Comparison of ENCODE assay signal across 8 cellular contexts in genomic region chr1:161726631-161727342, GRCh38. TPM values are rescaled to one million over a fixed set of nuclear protein-coding genes. Genes with fewer than 3 reads are reported as not detected.
A peak's percentile ranks its signal among the peaks of the same experiment; 100 is the strongest.
DNase-seq lines count a peak whose midpoint lies in the region; ATAC-seq, FAIRE-seq and TF ChIP-seq lines count a peak whose summit lies in the region.

No MANE protein-coding gene starts in this region.

- no peaks in the 10 kb centered on the region for H3K9me3 ChIP-seq in HepG2 (ENCODE audit: low read length)

- CTCF ChIA-PET in HepG2 (lab: Yijun Ruan, JAX; ENCODE audit: low intra/inter-chr PET ratio, low total read pairs): no interaction called here

- POLR2A ChIA-PET in HepG2 (lab: Yijun Ruan, JAX): interaction anchor here (0.7 to 2.5 kb wide), 5 partner anchors 9 to 115 kb away, joined by 3 to 15 read pairs (median 3); partner anchors contain the start of gene DUSP12

- 2% methylated on average over 17 of the region's 81 CpGs for WGBS in HepG2 (ENCODE audit: low lambda C conversion rate)

- no peak for FAIRE-seq in HepG2 (lab: Jason Lieb, UNC)

- H3K27me3 ChIP-seq in HepG2 (ENCODE audit: control insufficient read depth in 1 of 2, insufficient read depth in 2 of 2, low read length in 2 of 2): peaks cover 3 to 47% of the 10 kb centered on the region in 2 experiments; a peak in 4 of 5 replicates

- peak overlapping the region; percentile 56 for H3K9ac ChIP-seq in HepG2 (ENCODE audit: insufficient read depth, low read depth, low read length)

- H3K79me2 ChIP-seq in HepG2 (ENCODE audit: insufficient read depth, low read length): no peaks in the 10 kb centered on the region

- H3K4me2 ChIP-seq in HepG2 (ENCODE audit: low read depth, low read length): peak overlapping the region; percentile 97

- no peak for TF ChIP-seq CTCF in HepG2 (CRISPR knock-in tag; IDR thresholded peaks at IDR 0.05)

- H4K20me1 ChIP-seq in HepG2 (ENCODE audit: insufficient read depth, low read length): no peaks in the 10 kb centered on the region

- no peaks in the 10 kb centered on the region for H3K36me3 ChIP-seq in HepG2 (replicated peaks in 1 of 2; ENCODE audit: control insufficient read depth in 1 of 2, insufficient read depth in 2 of 2, low read length in 2 of 2)

- no peak overlapping the region for H2AFZ ChIP-seq in HepG2 (ENCODE audit: low read length)

- TF ChIP-seq EP300 in HepG2 (IDR thresholded peaks at IDR 0.05; ENCODE audit: low read depth in 2 of 2, low read length in 2 of 2) (no peak), HepG2 (CRISPR knock-in tag; IDR thresholded peaks at IDR 0.05; ENCODE audit: borderline replicate concordance) (0 out of 2 replicates have a peak, but pooled peaks have one; percentile 15)

- H3K27ac ChIP-seq in HepG2 (ENCODE audit: extremely low read length, insufficient read depth, low read length): no peak overlapping the region

- peaks cover 19% of the 10 kb centered on the region for H3K4me1 ChIP-seq in HepG2 (ENCODE audit: insufficient read depth, low read length)

- in situ Hi-C loops in HepG2 (cut with HindIII; ENCODE audit: extremely low pct_ligation_motif_present, low pct_unique_long_range_greater_than_20kb): no loop called here

- H3K4me3 ChIP-seq in HepG2 (replicated peaks in 1 of 3; ENCODE audit: insufficient read depth in 1 of 3, low read depth in 2 of 3, low read length in 3 of 3): peak overlapping the region; percentile 62 to 84 (median 69)

- TF ChIP-seq POLR2A in GM15510 (IDR thresholded peaks at IDR 0.05; ENCODE audit: borderline replicate concordance, extremely low read depth, insufficient read length) (peak; percentile 89), HepG2 (IDR thresholded peaks at IDR 0.05; ENCODE audit: insufficient read depth in 1 of 2, low read depth in 2 of 2, low read length in 2 of 2) (peak; percentile 59 to 71; a peak in 3 of 4 replicates)

- BruUV-seq in HepG2 (replicated peaks; lab: Mats Ljungman, UMichigan): no TSS peak

- DNase-seq in A172 (ENCODE audit: low spot score) (peak; percentile 87), NCI-H2227 (lab: John Stamatoyannopoulos, UW; ENCODE audit: unreplicated experiment) (peak; percentile 83), dermis blood vessel endothelial cell (peak; percentile 51), HepG2 (ENCODE audit: low spot score) (peak; percentile 55)
- peak; percentile 62 for DNase-seq in activated CD4-positive, alpha-beta T cell treated with anti-CD3 and anti-CD28 coated beads, Interleukin-2, amount 50 U/mL, for 1 hour
- DNase-seq in stimulated activated CD4-positive, alpha-beta T cell treated with anti-CD3 and anti-CD28 coated beads, Interleukin-4, amount 100 ng/mL, for 48 hours (ENCODE audit: low read depth in 2 of 2): peak; percentile 47 to 52

- intact Hi-C loops in HepG2 (cut with micrococcal nuclease; ENCODE audit: unreplicated experiment): no loop called here

- ATAC-seq in HG02938 (IDR thresholded peaks at IDR 0.05; ENCODE audit: unreplicated experiment) (peak; percentile 43), HepG2 (peak; percentile 82)

- no peak; the same call in 1 of the 2 replicates for TF ChIP-seq RAD21 in HepG2 (CRISPR knock-in tag; IDR thresholded peaks at IDR 0.05)

RNA-seq across cellular contexts. Expression of gene FCRLB, which starts 5.4 kb away (rescaled TPM):
- total RNA-seq in A172 (2014; rRNA removed; shearing (Covaris generic)): 2.7 and 3.1 TPM in 2 replicates
- total RNA-seq in dermis blood vessel endothelial cell (0.51 and 0.56 TPM in 2 replicates), HepG2 (2016; rRNA removed; fragmentation: Illumina TruSeq; extraction: Trizol) (0.11 TPM in 1 of 2 replicates, not detected in the other)
- total RNA-seq in HepG2 (2016; cell fraction: cytosol; rRNA removed; fragmentation: Illumina TruSeq; extraction: Trizol; ENCODE audit: low read depth): not detected in 2 replicates
- total RNA-seq in HepG2 (2016; cell fraction: insoluble cytoplasmic fraction; rRNA removed; fragmentation: Illumina TruSeq; extraction: Trizol): 0.13 and 0.18 TPM in 2 replicates
- total RNA-seq in HepG2 (2016; cell fraction: membrane; rRNA removed; fragmentation: Illumina TruSeq; extraction: Trizol): 0.12 and 0.14 TPM in 2 replicates
- 0.19 TPM in 1 of 2 replicates, not detected in the other for total RNA-seq in HepG2 (2016; cell fraction: nucleus; rRNA removed; fragmentation: Illumina TruSeq; extraction: Trizol)
- 0.03 and 0.08 TPM in 2 replicates for polyA plus RNA-seq in HepG2 (2011; rRNA removed)
- 0.08 TPM in 1 of 2 replicates, not detected in the other for polyA plus RNA-seq in HepG2 (2011; cell fraction: cytosol; rRNA removed)
- 0.10 TPM in 1 of 2 replicates, not detected in the other for polyA plus RNA-seq in HepG2 (2011; cell fraction: nucleus; rRNA removed)
- polyA plus RNA-seq in HepG2 (2012): 0.07 TPM in 1 of 2 replicates, not detected in the other
- 0.06 and 0.07 TPM in 2 replicates for polyA plus RNA-seq in HepG2 (2016; cell fraction: cytosol; fragmentation: Illumina TruSeq; extraction: Trizol; ENCODE audit: low read depth)
- 0.11 and 0.14 TPM in 2 replicates for polyA plus RNA-seq in HepG2 (2016; cell fraction: insoluble cytoplasmic fraction; fragmentation: Illumina TruSeq; extraction: Trizol; ENCODE audit: low read depth)
- polyA plus RNA-seq in HepG2 (2016; cell fraction: membrane; fragmentation: Illumina TruSeq; extraction: Trizol; ENCODE audit: low read depth): 0.19 TPM in 1 of 2 replicates, not detected in the other
- polyA plus RNA-seq in HepG2 (2016; cell fraction: nucleus; fragmentation: Illumina TruSeq; extraction: Trizol; ENCODE audit: insufficient read depth, low read depth): 0.23 TPM in 1 of 2 replicates, not detected in the other
- polyA minus RNA-seq in HepG2 (2011; rRNA and poly(A)+ RNA removed; ENCODE audit: low replicate concordance): 0.14 TPM in 1 of 2 replicates, not detected in the other
- polyA minus RNA-seq in HepG2 (2011; cell fraction: cytosol; rRNA and poly(A)+ RNA removed): not detected in 2 replicates
- 0.26 TPM in 1 of 2 replicates, not detected in the other for polyA minus RNA-seq in HepG2 (2011; cell fraction: nucleus; rRNA and poly(A)+ RNA removed)

RNA-seq across cellular contexts. Expression of gene FCRLA, which starts 19.8 kb away (rescaled TPM):
- total RNA-seq in A172 (2014; rRNA removed; shearing (Covaris generic)): 0.09 and 0.43 TPM in 2 replicates
- total RNA-seq in dermis blood vessel endothelial cell (0.17 TPM in 1 of 2 replicates, not detected in the other), HepG2 (2016; rRNA removed; fragmentation: Illumina TruSeq; extraction: Trizol) (not detected in 2 replicates)
- not detected in 2 replicates for total RNA-seq in HepG2 (2016; cell fraction: cytosol; rRNA removed; fragmentation: Illumina TruSeq; extraction: Trizol; ENCODE audit: low read depth)
- 0.06 TPM in 1 of 2 replicates, not detected in the other for total RNA-seq in HepG2 (2016; cell fraction: insoluble cytoplasmic fraction; rRNA removed; fragmentation: Illumina TruSeq; extraction: Trizol)
- total RNA-seq in HepG2 (2016; cell fraction: membrane; rRNA removed; fragmentation: Illumina TruSeq; extraction: Trizol): 0.15 TPM in 1 of 2 replicates, not detected in the other
- total RNA-seq in HepG2 (2016; cell fraction: nucleus; rRNA removed; fragmentation: Illumina TruSeq; extraction: Trizol): not detected in 2 replicates
- polyA plus RNA-seq in HepG2 (2011; rRNA removed): not detected in 2 replicates
- 0.04 and 0.09 TPM in 2 replicates for polyA plus RNA-seq in HepG2 (2011; cell fraction: cytosol; rRNA removed)
- polyA plus RNA-seq in HepG2 (2011; cell fraction: nucleus; rRNA removed): not detected in 2 replicates
- polyA plus RNA-seq in HepG2 (2012): not detected in 2 replicates
- polyA plus RNA-seq in HepG2 (2016; cell fraction: cytosol; fragmentation: Illumina TruSeq; extraction: Trizol; ENCODE audit: low read depth): not detected in 2 replicates
- not detected in 2 replicates for polyA plus RNA-seq in HepG2 (2016; cell fraction: insoluble cytoplasmic fraction; fragmentation: Illumina TruSeq; extraction: Trizol; ENCODE audit: low read depth)
- polyA plus RNA-seq in HepG2 (2016; cell fraction: membrane; fragmentation: Illumina TruSeq; extraction: Trizol; ENCODE audit: low read depth): not detected in 2 replicates
- polyA plus RNA-seq in HepG2 (2016; cell fraction: nucleus; fragmentation: Illumina TruSeq; extraction: Trizol; ENCODE audit: insufficient read depth, low read depth): not detected in 2 replicates
- polyA minus RNA-seq in HepG2 (2011; rRNA and poly(A)+ RNA removed; ENCODE audit: low replicate concordance): 0.19 TPM in 1 of 2 replicates, not detected in the other
- polyA minus RNA-seq in HepG2 (2011; cell fraction: cytosol; rRNA and poly(A)+ RNA removed): not detected in 2 replicates
- not detected in 2 replicates for polyA minus RNA-seq in HepG2 (2011; cell fraction: nucleus; rRNA and poly(A)+ RNA removed)

RNA-seq across cellular contexts. Expression of gene DUSP12, which starts 22.8 kb away (rescaled TPM):
- 85.8 and 116 TPM in 2 replicates for total RNA-seq in A172 (2014; rRNA removed; shearing (Covaris generic))
- total RNA-seq in dermis blood vessel endothelial cell (25.4 and 41.0 TPM in 2 replicates), HepG2 (2016; rRNA removed; fragmentation: Illumina TruSeq; extraction: Trizol) (36.7 and 38.9 TPM in 2 replicates)
- 14.3 and 14.5 TPM in 2 replicates for total RNA-seq in HepG2 (2016; cell fraction: cytosol; rRNA removed; fragmentation: Illumina TruSeq; extraction: Trizol; ENCODE audit: low read depth)
- 35.6 and 46.0 TPM in 2 replicates for total RNA-seq in HepG2 (2016; cell fraction: insoluble cytoplasmic fraction; rRNA removed; fragmentation: Illumina TruSeq; extraction: Trizol)
- 26.7 and 28.3 TPM in 2 replicates for total RNA-seq in HepG2 (2016; cell fraction: membrane; rRNA removed; fragmentation: Illumina TruSeq; extraction: Trizol)
- 21.1 and 25.5 TPM in 2 replicates for total RNA-seq in HepG2 (2016; cell fraction: nucleus; rRNA removed; fragmentation: Illumina TruSeq; extraction: Trizol)
- polyA plus RNA-seq in HepG2 (2011; rRNA removed): 33.8 and 37.1 TPM in 2 replicates
- 24.9 and 28.8 TPM in 2 replicates for polyA plus RNA-seq in HepG2 (2011; cell fraction: cytosol; rRNA removed)
- 31.1 and 32.0 TPM in 2 replicates for polyA plus RNA-seq in HepG2 (2011; cell fraction: nucleus; rRNA removed)
- 27.3 and 33.7 TPM in 2 replicates for polyA plus RNA-seq in HepG2 (2012)
- polyA plus RNA-seq in HepG2 (2016; cell fraction: cytosol; fragmentation: Illumina TruSeq; extraction: Trizol; ENCODE audit: low read depth): 15.2 and 18.8 TPM in 2 replicates
- 43.1 and 44.3 TPM in 2 replicates for polyA plus RNA-seq in HepG2 (2016; cell fraction: insoluble cytoplasmic fraction; fragmentation: Illumina TruSeq; extraction: Trizol; ENCODE audit: low read depth)
- polyA plus RNA-seq in HepG2 (2016; cell fraction: membrane; fragmentation: Illumina TruSeq; extraction: Trizol; ENCODE audit: low read depth): 25.1 and 26.7 TPM in 2 replicates
- polyA plus RNA-seq in HepG2 (2016; cell fraction: nucleus; fragmentation: Illumina TruSeq; extraction: Trizol; ENCODE audit: insufficient read depth, low read depth): 36.8 and 39.4 TPM in 2 replicates
- 15.3 and 23.4 TPM in 2 replicates for polyA minus RNA-seq in HepG2 (2011; rRNA and poly(A)+ RNA removed; ENCODE audit: low replicate concordance)
- 9.5 and 11.6 TPM in 2 replicates for polyA minus RNA-seq in HepG2 (2011; cell fraction: cytosol; rRNA and poly(A)+ RNA removed)
- polyA minus RNA-seq in HepG2 (2011; cell fraction: nucleus; rRNA and poly(A)+ RNA removed): 16.8 and 16.9 TPM in 2 replicates

RNA-seq across cellular contexts. Expression of gene ATF6, which starts 39.3 kb away (rescaled TPM):
- 32.8 and 35.0 TPM in 2 replicates for total RNA-seq in A172 (2014; rRNA removed; shearing (Covaris generic))
- total RNA-seq in dermis blood vessel endothelial cell: 65.0 and 73.6 TPM in 2 replicates
- 10.5 and 13.2 TPM in 2 replicates for total RNA-seq in HepG2 (2016; rRNA removed; fragmentation: Illumina TruSeq; extraction: Trizol)
- total RNA-seq in HepG2 (2016; cell fraction: cytosol; rRNA removed; fragmentation: Illumina TruSeq; extraction: Trizol; ENCODE audit: low read depth): 1.8 TPM in 2 replicates
- 9.5 and 13.6 TPM in 2 replicates for total RNA-seq in HepG2 (2016; cell fraction: insoluble cytoplasmic fraction; rRNA removed; fragmentation: Illumina TruSeq; extraction: Trizol)
- total RNA-seq in HepG2 (2016; cell fraction: membrane; rRNA removed; fragmentation: Illumina TruSeq; extraction: Trizol): 3.0 and 3.7 TPM in 2 replicates
- total RNA-seq in HepG2 (2016; cell fraction: nucleus; rRNA removed; fragmentation: Illumina TruSeq; extraction: Trizol): 17.5 and 19.5 TPM in 2 replicates
- polyA plus RNA-seq in HepG2 (2011; rRNA removed): 12.9 and 14.5 TPM in 2 replicates
- 7.9 and 12.5 TPM in 2 replicates for polyA plus RNA-seq in HepG2 (2011; cell fraction: cytosol; rRNA removed)
- 3.8 and 5.4 TPM in 2 replicates for polyA plus RNA-seq in HepG2 (2011; cell fraction: nucleus; rRNA removed)
- 12.0 and 12.6 TPM in 2 replicates for polyA plus RNA-seq in HepG2 (2012)
- 0.79 and 0.95 TPM in 2 replicates for polyA plus RNA-seq in HepG2 (2016; cell fraction: cytosol; fragmentation: Illumina TruSeq; extraction: Trizol; ENCODE audit: low read depth)
- polyA plus RNA-seq in HepG2 (2016; cell fraction: insoluble cytoplasmic fraction; fragmentation: Illumina TruSeq; extraction: Trizol; ENCODE audit: low read depth): 8.2 and 8.6 TPM in 2 replicates
- polyA plus RNA-seq in HepG2 (2016; cell fraction: membrane; fragmentation: Illumina TruSeq; extraction: Trizol; ENCODE audit: low read depth): 1.6 and 2.6 TPM in 2 replicates
- 15.9 and 18.8 TPM in 2 replicates for polyA plus RNA-seq in HepG2 (2016; cell fraction: nucleus; fragmentation: Illumina TruSeq; extraction: Trizol; ENCODE audit: insufficient read depth, low read depth)
- 16.3 and 37.0 TPM in 2 replicates for polyA minus RNA-seq in HepG2 (2011; rRNA and poly(A)+ RNA removed; ENCODE audit: low replicate concordance)
- polyA minus RNA-seq in HepG2 (2011; cell fraction: cytosol; rRNA and poly(A)+ RNA removed): 11.0 and 13.5 TPM in 2 replicates
- 26.9 and 31.3 TPM in 2 replicates for polyA minus RNA-seq in HepG2 (2011; cell fraction: nucleus; rRNA and poly(A)+ RNA removed)
